ENCODE assay signal across 1 cellular context in genomic region chr5:40991168-40991980, GRCh38.
A peak's percentile ranks its signal among the peaks of the same experiment; 100 is the strongest.
TF ChIP-seq lines count a peak whose summit lies in the region.

No MANE protein-coding gene starts in this region.

TF ChIP-seq in HepG2, 621 proteins besides CTCF, POLR2A, EP300 and RAD21 (continued from another document and continues in another):
- TF ChIP-seq HNF4A (CRISPR knock-in tag; IDR thresholded peaks at IDR 0.05), result peak; percentile 96
- TF ChIP-seq POGK (CRISPR knock-in tag; conservative IDR thresholded peaks at IDR 0.05), result 0 out of 2 replicates have a peak, but pooled peaks have one; percentile 49
- no peak for TF ChIP-seq RFXAP (CRISPR knock-in tag; IDR thresholded peaks at IDR 0.05; ENCODE audit: borderline replicate concordance)
- TF ChIP-seq MAFG (CRISPR knock-in tag; IDR thresholded peaks at IDR 0.05), result no peak
- no peak for TF ChIP-seq ZSCAN30 (CRISPR knock-in tag; IDR thresholded peaks at IDR 0.05)
- 0 out of 2 replicates have a peak, but pooled peaks have one; percentile 18 for TF ChIP-seq NFYC (CRISPR knock-in tag; IDR thresholded peaks at IDR 0.05)
- no peak for TF ChIP-seq FLYWCH1 (CRISPR knock-in tag; IDR thresholded peaks at IDR 0.05)
- no peak for TF ChIP-seq HNRNPK (IDR thresholded peaks at IDR 0.05; ENCODE audit: low read depth, low read length, poor library complexity, severe bottlenecking)
- TF ChIP-seq HNRNPL (IDR thresholded peaks at IDR 0.05; ENCODE audit: low read depth, low read length), result no peak
- TF ChIP-seq ZNF691 (CRISPR knock-in tag; IDR thresholded peaks at IDR 0.05; ENCODE audit: borderline replicate concordance, low read depth), result no peak
- TF ChIP-seq KDM5B (CRISPR knock-in tag; IDR thresholded peaks at IDR 0.05; ENCODE audit: borderline replicate concordance), result no peak
- TF ChIP-seq ZFP36L1 (CRISPR knock-in tag; IDR thresholded peaks at IDR 0.05), result no peak
- no peak for TF ChIP-seq ZNF704 (CRISPR knock-in tag; IDR thresholded peaks at IDR 0.05; ENCODE audit: borderline replicate concordance)
- TF ChIP-seq ZNF446 (CRISPR knock-in tag; IDR thresholded peaks at IDR 0.05), result no peak
- TF ChIP-seq ZNF224 (CRISPR knock-in tag; IDR thresholded peaks at IDR 0.05), result no peak
- TF ChIP-seq ATF3 (CRISPR knock-in tag; IDR thresholded peaks at IDR 0.05), result 0 out of 2 replicates have a peak, but pooled peaks have one; percentile 18
- peak; percentile 18; the same call in 1 of the 2 replicates for TF ChIP-seq ZNF3 (CRISPR knock-in tag; IDR thresholded peaks at IDR 0.05)
- TF ChIP-seq ZNF674 (CRISPR knock-in tag; IDR thresholded peaks at IDR 0.05; ENCODE audit: low read depth), result no peak
- TF ChIP-seq ZBTB8A (CRISPR knock-in tag; IDR thresholded peaks at IDR 0.05; ENCODE audit: borderline replicate concordance, low read depth), result no peak
- no peak for TF ChIP-seq NR3C1 (CRISPR knock-in tag; IDR thresholded peaks at IDR 0.05)
- TF ChIP-seq HOXA5 (CRISPR knock-in tag; IDR thresholded peaks at IDR 0.05), result peak; percentile 49; the same call in 1 of the 2 replicates
- TF ChIP-seq SP140L (CRISPR knock-in tag; IDR thresholded peaks at IDR 0.05; ENCODE audit: borderline replicate concordance), result no peak; the same call in 1 of the 2 replicates
- TF ChIP-seq NFE2L1 (CRISPR knock-in tag; IDR thresholded peaks at IDR 0.05; ENCODE audit: borderline replicate concordance), result no peak
- TF ChIP-seq MTERF4 (CRISPR knock-in tag; IDR thresholded peaks at IDR 0.05), result no peak
- TF ChIP-seq E2F5 (CRISPR knock-in tag; conservative IDR thresholded peaks at IDR 0.05), result no peak
- TF ChIP-seq ZNF512B (CRISPR knock-in tag; IDR thresholded peaks at IDR 0.05; ENCODE audit: borderline replicate concordance), result 0 out of 2 replicates have a peak, but pooled peaks have one; percentile 58
- no peak for TF ChIP-seq ZNF839 (CRISPR knock-in tag; IDR thresholded peaks at IDR 0.05; ENCODE audit: borderline replicate concordance)
- peak; percentile 65; the same call in 1 of the 2 replicates for TF ChIP-seq ZSCAN9 (CRISPR knock-in tag; IDR thresholded peaks at IDR 0.05; ENCODE audit: borderline replicate concordance)
- no peak for TF ChIP-seq ZBTB40 (IDR thresholded peaks at IDR 0.05)
- no peak; the same call in 1 of the 2 replicates for TF ChIP-seq ZBTB40 (CRISPR knock-in tag; IDR thresholded peaks at IDR 0.05)
- TF ChIP-seq NFIC (IDR thresholded peaks at IDR 0.05; ENCODE audit: low read length), result peak; percentile 95
- no peak for TF ChIP-seq THAP7 (CRISPR knock-in tag; IDR thresholded peaks at IDR 0.05)
- TF ChIP-seq GLMP (CRISPR knock-in tag; IDR thresholded peaks at IDR 0.05; ENCODE audit: borderline replicate concordance), result no peak
- no peak for TF ChIP-seq ARNT (IDR thresholded peaks at IDR 0.05)
- TF ChIP-seq ARNTL (CRISPR knock-in tag; IDR thresholded peaks at IDR 0.05), result peak; percentile 31; the same call in 1 of the 2 replicates
- no peak for TF ChIP-seq ZNF230 (CRISPR knock-in tag; IDR thresholded peaks at IDR 0.05)
- no peak for TF ChIP-seq ZNF17 (CRISPR knock-in tag; IDR thresholded peaks at IDR 0.05)
- TF ChIP-seq KAT8 (CRISPR knock-in tag; IDR thresholded peaks at IDR 0.05), result peak; percentile 71; the same call in 1 of the 2 replicates
- TF ChIP-seq MXI1 (IDR thresholded peaks at IDR 0.05; ENCODE audit: borderline replicate concordance, low read depth, low read length), result no peak
- peak; percentile 21 for TF ChIP-seq MED8 (CRISPR knock-in tag; IDR thresholded peaks at IDR 0.05; ENCODE audit: insufficient replicate concordance)
- no peak for TF ChIP-seq ZC3H4 (CRISPR knock-in tag; IDR thresholded peaks at IDR 0.05; ENCODE audit: borderline replicate concordance)
- TF ChIP-seq CREB3 (CRISPR knock-in tag; IDR thresholded peaks at IDR 0.05), result no peak
